In the genomic region with DNA sequence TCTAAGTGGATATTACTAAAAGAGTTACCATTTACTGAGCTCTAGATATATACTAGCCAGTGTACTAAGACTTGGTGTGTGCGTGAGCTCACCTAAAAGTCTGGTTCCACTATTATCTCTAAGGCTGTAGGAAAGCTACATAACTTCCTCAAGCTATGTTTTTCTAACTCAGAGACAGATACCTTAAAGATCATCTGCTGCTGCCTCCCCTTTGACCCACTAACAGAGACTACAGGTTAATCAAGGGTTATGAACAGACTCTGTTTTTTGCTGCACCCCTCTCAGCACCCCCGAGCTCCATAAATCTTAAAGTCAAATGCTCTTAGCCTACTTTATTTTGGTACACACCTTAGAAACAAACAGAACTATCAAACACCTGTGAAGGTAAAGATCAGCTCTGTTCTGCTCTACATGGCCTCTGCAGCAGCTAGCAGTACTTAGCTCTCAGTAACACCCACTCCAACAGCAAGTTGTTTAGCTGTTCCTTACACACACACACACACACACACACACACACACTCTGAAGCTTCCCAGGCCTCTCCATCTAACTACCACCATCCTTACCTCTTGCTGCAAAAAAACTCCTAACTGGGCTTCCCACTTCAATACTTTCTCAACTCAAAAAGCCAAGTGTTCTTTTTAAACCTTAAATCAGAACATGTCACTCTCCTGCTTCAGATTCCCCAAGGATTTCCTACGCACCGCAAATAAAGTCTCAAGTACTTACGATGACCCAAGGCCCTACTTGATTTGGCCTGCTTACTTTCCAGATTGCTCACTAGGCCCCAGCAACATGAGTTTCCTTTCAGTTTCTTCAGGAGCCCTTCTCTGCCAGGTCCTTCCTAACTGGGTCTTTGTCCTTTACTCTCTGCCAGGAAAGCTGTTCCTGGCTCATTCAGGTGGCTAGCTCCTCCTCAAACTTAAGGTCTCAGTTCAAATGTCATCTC, we compare ENCODE assay signal across 1 cellular context.
TF ChIP-seq lines count a peak whose summit lies in the region.

No MANE protein-coding gene starts in this region.

TF ChIP-seq in HEK293, 187 proteins besides CTCF, POLR2A, EP300 and RAD21:
- TF ChIP-seq, protein P1, sequence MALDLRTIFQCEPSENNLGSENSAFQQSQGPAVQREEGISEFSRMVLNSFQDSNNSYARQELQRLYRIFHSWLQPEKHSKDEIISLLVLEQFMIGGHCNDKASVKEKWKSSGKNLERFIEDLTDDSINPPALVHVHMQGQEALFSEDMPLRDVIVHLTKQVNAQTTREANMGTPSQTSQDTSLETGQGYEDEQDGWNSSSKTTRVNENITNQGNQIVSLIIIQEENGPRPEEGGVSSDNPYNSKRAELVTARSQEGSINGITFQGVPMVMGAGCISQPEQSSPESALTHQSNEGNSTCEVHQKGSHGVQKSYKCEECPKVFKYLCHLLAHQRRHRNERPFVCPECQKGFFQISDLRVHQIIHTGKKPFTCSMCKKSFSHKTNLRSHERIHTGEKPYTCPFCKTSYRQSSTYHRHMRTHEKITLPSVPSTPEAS (tag by site-specific recombination; IDR thresholded peaks at IDR 0.05), result 0 out of 2 replicates have a peak, but pooled peaks have one; percentile 33
- TF ChIP-seq IKZF3 (tag by site-specific recombination; IDR thresholded peaks at IDR 0.05), result 0 out of 2 replicates have a peak, but pooled peaks have one; percentile 35
- peak; percentile 80 for TF ChIP-seq PRDM1 (tag by site-specific recombination; IDR thresholded peaks at IDR 0.05)
- TF ChIP-seq OSR2 (tag by site-specific recombination; IDR thresholded peaks at IDR 0.05), result 0 out of 2 replicates have a peak, but pooled peaks have one; percentile 10
- TF ChIP-seq EGR2 (tag by site-specific recombination; IDR thresholded peaks at IDR 0.05; ENCODE audit: low read depth), result 0 out of 2 replicates have a peak, but pooled peaks have one; percentile 16
- TF ChIP-seq ZBTB20 (tag by site-specific recombination; IDR thresholded peaks at IDR 0.05), result peak; percentile 63; the same call in 1 of the 2 replicates
